Comparison of ENCODE assay signal across 11 cellular contexts in the genomic region with DNA sequence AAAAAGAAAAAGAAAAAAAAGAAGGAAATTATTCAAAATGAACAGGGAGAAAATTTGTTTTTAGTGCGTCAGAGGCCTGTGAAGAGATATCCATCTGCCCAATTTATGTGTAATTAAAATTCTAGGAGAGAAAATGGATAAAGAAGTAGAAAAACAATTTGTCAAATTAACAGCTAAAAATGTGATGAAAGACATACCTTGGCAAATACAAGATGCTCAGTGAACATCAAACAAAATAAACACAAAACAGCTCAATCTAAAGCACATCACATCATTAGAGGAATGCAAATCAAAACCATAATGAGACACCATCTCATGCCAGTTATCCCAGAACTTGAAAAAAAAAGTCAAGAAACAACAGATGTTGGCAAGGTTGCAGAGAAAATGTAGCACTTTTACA.
"Had no signal": no experiment of that assay in that cellular context is flagged by ENCODE, and none has a peak within 500 bp of the region (broad histone marks: within the 10 kb centered on the region; RNA-seq: fewer than 3 reads in every experiment).

No MANE protein-coding gene starts in this region.

- H3K9me3 ChIP-seq: adrenal gland, ascending aorta, body of pancreas had no signal

- ATAC-seq: activated naive CD4-positive, alpha-beta T cell treated with anti-CD3 and anti-CD28 coated beads, Interleukin-2, amount 50 U/mL, for 72 hours; activated naive CD8-positive, alpha-beta T cell treated with anti-CD3 and anti-CD28 coated beads, Interleukin-2, amount 50 U/mL, for 24 hours; activated T-cell treated with anti-CD3 and anti-CD28 coated beads, Interleukin-2, amount 50 U/mL, for 4 hours; activated T-cell treated with anti-CD3 and anti-CD28 coated beads, Interleukin-2, amount 50 U/mL, for 72 hours; activated T-helper 17 cell treated with anti-CD3 and anti-CD28 coated beads, Interleukin-2, amount 50 U/mL, for 72 hours; body of pancreas had no signal

- H3K36me3 ChIP-seq: adrenal gland, ascending aorta, brain microvascular endothelial cell, breast epithelium, cardiac muscle cell had no signal

- H3K27ac ChIP-seq: adrenal gland, ascending aorta, body of pancreas, brain microvascular endothelial cell, breast epithelium, cardiac muscle cell had no signal

- H3K4me1 ChIP-seq: adrenal gland, ascending aorta, body of pancreas, breast epithelium had no signal

- H3K4me3 ChIP-seq: adrenal gland, ascending aorta, body of pancreas, breast epithelium, cardiac muscle cell had no signal
